Comparison of ENCODE assay signal across 9 cellular contexts in genomic region chr12:120367924-120368788, GRCh38. TPM values are rescaled to one million over a fixed set of nuclear protein-coding genes. Genes with fewer than 3 reads are reported as not detected.
DNase-seq lines count a peak whose midpoint lies in the region; ATAC-seq and TF ChIP-seq lines count a peak whose summit lies in the region.
"Had no signal": no experiment of that assay in that cellular context is flagged by ENCODE, and none has a peak within 500 bp of the region (broad histone marks: within the 10 kb centered on the region; RNA-seq: fewer than 3 reads in every experiment).

No MANE protein-coding gene starts in this region.

- peak; percentile 67 for DNase-seq in activated CD4-positive, alpha-beta memory T cell treated with anti-CD3 and anti-CD28 coated beads for 36 hours
- no peak for DNase-seq in activated CD4-positive, alpha-beta memory T cell treated with anti-CD3 and anti-CD28 coated beads, Interleukin-2, amount 10 ng/mL, durations not matched to agents 7 days and 5 days
- DNase-seq in chondrocyte (ENCODE audit: low spot score) (no peak), type B pancreatic cell (ENCODE audit: extremely low spot score, unreplicated experiment) (no peak), SHP77 treated with DMSO at 0.1 percent for 48 hours (lab: John Stamatoyannopoulos, UW) (no peak), KBM-7 (no peak)
- peak in 1 of 9 donors; percentile 44 for DNase-seq in naive thymus-derived CD4-positive, alpha-beta T cell

- H3K27me3 ChIP-seq in naive thymus-derived CD4-positive, alpha-beta T cell (ENCODE audit: control insufficient read depth in 2 of 2, insufficient read depth in 2 of 2, low read length in 2 of 2), result peaks cover 8 to 29% of the 10 kb centered on the region in 2 donors

- H3K4me1 ChIP-seq in naive thymus-derived CD4-positive, alpha-beta T cell (ENCODE audit: control insufficient read depth in 2 of 2, insufficient read depth in 2 of 2, low read length in 2 of 2), result peaks cover 0 to 5% of the 10 kb centered on the region in 2 donors

- ATAC-seq in naive thymus-derived CD4-positive, alpha-beta T cell, result no peak
- ATAC-seq in HG03045 (IDR thresholded peaks at IDR 0.05; ENCODE audit: unreplicated experiment), result no peak

- H3K27me3 Mint-ChIP-seq in activated CD4-positive, alpha-beta memory T cell treated with anti-CD3 and anti-CD28 coated beads for 36 hours, result peaks cover 71% of the 10 kb centered on the region
- peaks cover 75% of the 10 kb centered on the region for H3K27me3 Mint-ChIP-seq in activated CD4-positive, alpha-beta memory T cell treated with anti-CD3 and anti-CD28 coated beads, Interleukin-2, amount 10 ng/mL, durations not matched to agents 7 days and 5 days
- H3K27me3 Mint-ChIP-seq in chondrocyte (ENCODE audit: low read depth), result peaks cover 39% of the 10 kb centered on the region
- peaks cover 73 to 84% (median 80%) of the 10 kb centered on the region in 5 donors for H3K27me3 Mint-ChIP-seq in naive thymus-derived CD4-positive, alpha-beta T cell
- H3K27me3 Mint-ChIP-seq in type B pancreatic cell, result peaks cover 34% of the 10 kb centered on the region

- H3K36me3 ChIP-seq in naive thymus-derived CD4-positive, alpha-beta T cell (ENCODE audit: control insufficient read depth in 2 of 3, insufficient read depth in 3 of 3, low read length in 3 of 3), result no peaks in the 10 kb centered on the region

- no peak overlapping the region for H3K27ac Mint-ChIP-seq in activated CD4-positive, alpha-beta memory T cell treated with anti-CD3 and anti-CD28 coated beads for 36 hours
- no peak overlapping the region for H3K27ac Mint-ChIP-seq in activated CD4-positive, alpha-beta memory T cell treated with anti-CD3 and anti-CD28 coated beads, Interleukin-2, amount 10 ng/mL, durations not matched to agents 7 days and 5 days
- H3K27ac Mint-ChIP-seq in chondrocyte (ENCODE audit: unreplicated experiment) (no peak overlapping the region), type B pancreatic cell (peak overlapping the region; percentile 85)
- H3K27ac Mint-ChIP-seq in naive thymus-derived CD4-positive, alpha-beta T cell, result no peak overlapping the region

- no peaks in the 10 kb centered on the region for H3K36me3 Mint-ChIP-seq in activated CD4-positive, alpha-beta memory T cell treated with anti-CD3 and anti-CD28 coated beads for 36 hours
- no peaks in the 10 kb centered on the region for H3K36me3 Mint-ChIP-seq in activated CD4-positive, alpha-beta memory T cell treated with anti-CD3 and anti-CD28 coated beads, Interleukin-2, amount 10 ng/mL, durations not matched to agents 7 days and 5 days (ENCODE audit: low read depth)
- H3K36me3 Mint-ChIP-seq in chondrocyte (ENCODE audit: low read depth) (no peaks in the 10 kb centered on the region), type B pancreatic cell (peaks cover 16% of the 10 kb centered on the region)
- H3K36me3 Mint-ChIP-seq in naive thymus-derived CD4-positive, alpha-beta T cell, result no peaks in the 10 kb centered on the region

- peaks cover 16% of the 10 kb centered on the region for H3K4me1 Mint-ChIP-seq in activated CD4-positive, alpha-beta memory T cell treated with anti-CD3 and anti-CD28 coated beads for 36 hours (ENCODE audit: low read depth)
- H3K4me1 Mint-ChIP-seq in activated CD4-positive, alpha-beta memory T cell treated with anti-CD3 and anti-CD28 coated beads, Interleukin-2, amount 10 ng/mL, durations not matched to agents 7 days and 5 days, result peaks cover 18% of the 10 kb centered on the region
- H3K4me1 Mint-ChIP-seq in chondrocyte (ENCODE audit: low read depth) (peaks cover 13% of the 10 kb centered on the region), type B pancreatic cell (ENCODE audit: unreplicated experiment) (peaks cover 51% of the 10 kb centered on the region)
- peaks cover 10 to 22% (median 13%) of the 10 kb centered on the region in 7 donors for H3K4me1 Mint-ChIP-seq in naive thymus-derived CD4-positive, alpha-beta T cell

- H3K9me3 ChIP-seq in naive thymus-derived CD4-positive, alpha-beta T cell (ENCODE audit: control insufficient read depth in 2 of 3, low read length in 3 of 3), result no peaks in the 10 kb centered on the region

- TF ChIP-seq CTCF in chondrocyte (IDR thresholded peaks at IDR 0.05), result no peak
- TF ChIP-seq CTCF in type B pancreatic cell (conservative IDR thresholded peaks at IDR 0.05), result no peak

- POLR2A ChIA-PET in activated CD4-positive, alpha-beta memory T cell treated with anti-CD3 and anti-CD28 coated beads for 36 hours (lab: Charles Lee), result interaction anchor here (0.6 to 1.3 kb wide), 3 partner anchors 14 to 75 kb away, joined by 3 to 4 read pairs (median 4); partner anchors contain the start of gene RNU4-1
- POLR2A ChIA-PET in activated CD4-positive, alpha-beta memory T cell treated with anti-CD3 and anti-CD28 coated beads, Interleukin-2, amount 10 ng/mL, durations not matched to agents 7 days and 5 days (lab: Charles Lee), result no interaction called here
- POLR2A ChIA-PET in naive thymus-derived CD4-positive, alpha-beta T cell (lab: Charles Lee), result no interaction called here

- in situ Hi-C loops in KBM-7 (cut with MboI; ENCODE audit: low pct_unique_long_range_greater_than_20kb, low sequenced_read_pairs), result no loop called here

- CTCF ChIA-PET in activated CD4-positive, alpha-beta memory T cell treated with anti-CD3 and anti-CD28 coated beads for 36 hours (lab: Charles Lee), result interaction anchor here (0.6 to 3.5 kb wide), 17 partner anchors 8 to 511 kb away, joined by 3 to 24 read pairs (median 4); partner anchors contain the start of genes COX6A1, PLA2G1B and SIRT4
- CTCF ChIA-PET in activated CD4-positive, alpha-beta memory T cell treated with anti-CD3 and anti-CD28 coated beads, Interleukin-2, amount 10 ng/mL, durations not matched to agents 7 days and 5 days (lab: Charles Lee), result interaction anchor here (1.2 to 2.1 kb wide), 4 partner anchors 7 to 49 kb away, joined by 3 to 9 read pairs (median 4); no protein-coding TSS in a partner anchor
- CTCF ChIA-PET in naive thymus-derived CD4-positive, alpha-beta T cell (lab: Charles Lee), result no interaction called here

- no peaks in the 10 kb centered on the region for H3K9me3 Mint-ChIP-seq in activated CD4-positive, alpha-beta memory T cell treated with anti-CD3 and anti-CD28 coated beads for 36 hours
- H3K9me3 Mint-ChIP-seq in activated CD4-positive, alpha-beta memory T cell treated with anti-CD3 and anti-CD28 coated beads, Interleukin-2, amount 10 ng/mL, durations not matched to agents 7 days and 5 days, result no peaks in the 10 kb centered on the region
- no peaks in the 10 kb centered on the region for H3K9me3 Mint-ChIP-seq in chondrocyte (ENCODE audit: low read depth)
- H3K9me3 Mint-ChIP-seq in naive thymus-derived CD4-positive, alpha-beta T cell, result peaks cover 0 to 4% (median 0%) of the 10 kb centered on the region in 11 donors
- no peaks in the 10 kb centered on the region for H3K9me3 Mint-ChIP-seq in type B pancreatic cell

- H3K4me3 Mint-ChIP-seq in activated CD4-positive, alpha-beta memory T cell treated with anti-CD3 and anti-CD28 coated beads for 36 hours, result peak overlapping the region; percentile 61
- no peak overlapping the region for H3K4me3 Mint-ChIP-seq in activated CD4-positive, alpha-beta memory T cell treated with anti-CD3 and anti-CD28 coated beads, Interleukin-2, amount 10 ng/mL, durations not matched to agents 7 days and 5 days
- H3K4me3 Mint-ChIP-seq in chondrocyte (ENCODE audit: unreplicated experiment) (peak overlapping the region; percentile 55), type B pancreatic cell (peak overlapping the region; percentile 91)
- H3K4me3 Mint-ChIP-seq in naive thymus-derived CD4-positive, alpha-beta T cell, result peak overlapping the region; percentile 22 to 84 (median 58)

- intact Hi-C loops in activated CD4-positive, alpha-beta memory T cell treated with anti-CD3 and anti-CD28 coated beads for 36 hours (cut with micrococcal nuclease), result no loop called here
- intact Hi-C loops in naive thymus-derived CD4-positive, alpha-beta T cell (cut with micrococcal nuclease), result loop anchor here in 1 of 2 donors (1.0 kb wide), 1 partner anchor 43 kb away; no protein-coding TSS in a partner anchor

- H3K27ac ChIP-seq in naive thymus-derived CD4-positive, alpha-beta T cell (ENCODE audit: low read depth, low read length), result no peak overlapping the region
- H3K27ac ChIP-seq: PC-9 had no signal

- no peak overlapping the region for H3K4me3 ChIP-seq in naive thymus-derived CD4-positive, alpha-beta T cell (ENCODE audit: low read length)
- H3K4me3 ChIP-seq: PC-9 had no signal

RNA-seq across cellular contexts. Expression of gene MSI1, which starts 0.8 kb away (rescaled TPM):
- total RNA-seq in activated CD4-positive, alpha-beta memory T cell treated with anti-CD3 and anti-CD28 coated beads for 36 hours, result 1 to 10 TPM; 1.5 to 2.7 TPM
- total RNA-seq in activated CD4-positive, alpha-beta memory T cell treated with anti-CD3 and anti-CD28 coated beads, Interleukin-2, amount 10 ng/mL, durations not matched to agents 7 days and 5 days, result not detected
- total RNA-seq in chondrocyte (2.5 to 2.8 TPM (median 2.6 TPM) in 3 replicates), type B pancreatic cell (ENCODE audit: low replicate concordance) (22.0 and 71.7 TPM in 2 replicates)
- not detected for total RNA-seq in naive thymus-derived CD4-positive, alpha-beta T cell
- polyA plus RNA-seq in naive thymus-derived CD4-positive, alpha-beta T cell, result not detected

RNA-seq across cellular contexts. Expression of gene PLA2G1B, which starts 40.6 kb away (rescaled TPM):
- not detected for total RNA-seq in activated CD4-positive, alpha-beta memory T cell treated with anti-CD3 and anti-CD28 coated beads for 36 hours
- total RNA-seq in activated CD4-positive, alpha-beta memory T cell treated with anti-CD3 and anti-CD28 coated beads, Interleukin-2, amount 10 ng/mL, durations not matched to agents 7 days and 5 days, result not detected
- 0.42 to 1.1 TPM in 2 of 3 replicates, not detected in the other for total RNA-seq in chondrocyte
- 1 to 10 TPM in 1 of 5 experiments, not detected in 4; 1.5 TPM for total RNA-seq in naive thymus-derived CD4-positive, alpha-beta T cell
- polyA plus RNA-seq in naive thymus-derived CD4-positive, alpha-beta T cell, result under 1 TPM in 1 of 2 donors, not detected in 1; 0.92 TPM
- not detected in 2 replicates for total RNA-seq in type B pancreatic cell (ENCODE audit: low replicate concordance)
- total RNA-seq: PC-9 had no signal
